Comparison of ENCODE assay signal across 18 cellular contexts in the genomic region with DNA sequence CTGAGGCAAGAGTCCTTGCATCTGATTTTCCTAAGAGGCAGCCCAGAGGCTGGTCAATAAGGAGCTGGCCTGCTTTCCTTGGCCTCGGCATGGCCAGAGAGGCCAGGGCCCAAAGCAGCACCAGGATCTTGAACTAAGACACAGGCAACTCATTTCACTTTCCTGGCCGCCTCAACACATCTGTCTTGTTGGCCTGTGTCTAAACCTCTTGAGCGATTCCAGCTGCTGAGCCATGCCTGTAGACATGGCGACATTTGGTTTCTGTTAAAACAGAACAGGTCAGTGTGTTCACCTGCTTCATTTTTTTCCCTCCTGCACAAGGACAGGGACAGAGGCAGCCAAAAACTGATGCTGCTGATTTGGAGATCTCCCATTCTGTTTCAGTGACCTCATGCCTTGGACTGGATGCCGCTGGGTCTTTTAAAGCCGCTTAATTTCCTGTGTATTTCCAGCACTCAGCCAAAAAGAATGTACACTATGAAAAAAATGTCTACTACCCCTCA.
DNase-seq lines count a peak whose midpoint lies in the region; TF ChIP-seq lines count a peak whose summit lies in the region.
"Had no signal": no experiment of that assay in that cellular context is flagged by ENCODE, and none has a peak within 500 bp of the region (broad histone marks: within the 10 kb centered on the region; RNA-seq: fewer than 3 reads in every experiment).

No MANE protein-coding gene starts in this region.

- H4K20me1 ChIP-seq in osteoblast (ENCODE audit: insufficient read depth, low read length), result no peaks in the 10 kb centered on the region

- no peaks in the 10 kb centered on the region for H3K9me3 ChIP-seq in adipocyte (ENCODE audit: control insufficient read depth, low read length)
- no peaks in the 10 kb centered on the region for H3K9me3 ChIP-seq in osteoblast (ENCODE audit: low read depth, low read length)
- H3K9me3 ChIP-seq in uterus, result no peaks in the 10 kb centered on the region
- H3K9me3 ChIP-seq: HAP-1, SJCRH30 had no signal

- H3K79me2 ChIP-seq in osteoblast (ENCODE audit: insufficient read depth, low read length), result no peaks in the 10 kb centered on the region
- H3K79me2 ChIP-seq: parathyroid adenoma had no signal

- H3K36me3 ChIP-seq in adipocyte (ENCODE audit: control insufficient read depth, insufficient read depth, low read length, severe bottlenecking) (no peaks in the 10 kb centered on the region), osteoblast (ENCODE audit: insufficient read depth, low read length) (no peaks in the 10 kb centered on the region), uterus (no peaks in the 10 kb centered on the region)
- H3K36me3 ChIP-seq: cardiac muscle cell, HAP-1, SJCRH30 had no signal

- DNase-seq in adipocyte (ENCODE audit: low read depth) (peak; percentile 64), fibroblast of the aortic adventitia (ENCODE audit: low read depth) (peak; percentile 72), osteoblast (ENCODE audit: insufficient read length, low spot score, missing footprints) (peak; percentile 46), uterus (peak; percentile 71 to 74), 8988T (no peak), anterior cingulate cortex (lab: John Stamatoyannopoulos, UW) (no peak), islet precursor cell (no peak)
- DNase-seq: activated effector memory CD4-positive, alpha-beta T cell treated with Interleukin-2 at 50 U/mL for 16 hours; CD8-positive, alpha-beta T cell; mesendoderm; NCI-H2171; stimulated activated CD4-positive, alpha-beta T cell treated with anti-CD3 and anti-CD28 coated beads, Interleukin-2, amount 100 ng/mL, for 24 hours had no signal

- H3K27ac ChIP-seq in osteoblast (ENCODE audit: low read depth, low read length) (no peak overlapping the region), uterus (peak overlapping the region; percentile 43 to 64)
- H3K27ac ChIP-seq: cardiac muscle cell, epithelial cell of prostate, HL-60, parathyroid adenoma, SJCRH30 had no signal

- TF ChIP-seq POLR2A in uterus (IDR thresholded peaks at IDR 0.05), result no peak

- intact Hi-C loops in uterus (cut with DNase I; ENCODE audit: low total_unique reads), result no loop called here

- peak overlapping the region; percentile 31 for H3K4me3 ChIP-seq in adipocyte (ENCODE audit: low read length)
- H3K4me3 ChIP-seq in fibroblast of the aortic adventitia (ENCODE audit: low read depth, low read length), result no peak overlapping the region
- no peak overlapping the region for H3K4me3 ChIP-seq in osteoblast (ENCODE audit: insufficient read depth, low read length)
- no peak overlapping the region for H3K4me3 ChIP-seq in uterus
- H3K4me3 ChIP-seq: cardiac muscle cell, HAP-1, SJCRH30 had no signal

- H3K27me3 ChIP-seq in adipocyte (replicated peaks; ENCODE audit: control insufficient read depth, insufficient read depth, low read length) (no peaks in the 10 kb centered on the region), osteoblast (ENCODE audit: insufficient read depth, low read length) (no peaks in the 10 kb centered on the region), uterus (no peaks in the 10 kb centered on the region)
- H3K27me3 ChIP-seq: cardiac muscle cell, SJCRH30 had no signal

- no peak overlapping the region for H3K4me2 ChIP-seq in osteoblast (ENCODE audit: insufficient read depth, low read length)

- peaks cover 26% of the 10 kb centered on the region for H3K4me1 ChIP-seq in adipocyte (ENCODE audit: control insufficient read depth, insufficient read depth, low read length)
- no peaks in the 10 kb centered on the region for H3K4me1 ChIP-seq in osteoblast (ENCODE audit: insufficient read depth, low read length)
- no peaks in the 10 kb centered on the region for H3K4me1 ChIP-seq in uterus
- H3K4me1 ChIP-seq: parathyroid adenoma had no signal

- no peak overlapping the region for H3K9ac ChIP-seq in adipocyte (ENCODE audit: low read length)
- H3K9ac ChIP-seq: parathyroid adenoma had no signal

- TF ChIP-seq CTCF in fibroblast of the aortic adventitia (IDR thresholded peaks at IDR 0.05; ENCODE audit: insufficient read depth, low read length) (no peak), osteoblast (IDR thresholded peaks at IDR 0.05; ENCODE audit: extremely low read depth, low read depth, low read length) (no peak), uterus (IDR thresholded peaks at IDR 0.05) (no peak)

- no peak overlapping the region for H2AFZ ChIP-seq in osteoblast (ENCODE audit: low read length)
- H2AFZ ChIP-seq: parathyroid adenoma had no signal

Comparison
In these comparisons a context has a peak if more than half of its experiments do, and no peak if none do; other contexts are left out.
1. DNase-seq: peak in adipocyte (single experiment), fibroblast of the aortic adventitia (single experiment), osteoblast (single experiment) and uterus (2 of 2); none in 8988T (single experiment), anterior cingulate cortex (0 of 58) and islet precursor cell (single experiment).